15 cellular contexts compared by ENCODE assay signal in the genomic region with DNA sequence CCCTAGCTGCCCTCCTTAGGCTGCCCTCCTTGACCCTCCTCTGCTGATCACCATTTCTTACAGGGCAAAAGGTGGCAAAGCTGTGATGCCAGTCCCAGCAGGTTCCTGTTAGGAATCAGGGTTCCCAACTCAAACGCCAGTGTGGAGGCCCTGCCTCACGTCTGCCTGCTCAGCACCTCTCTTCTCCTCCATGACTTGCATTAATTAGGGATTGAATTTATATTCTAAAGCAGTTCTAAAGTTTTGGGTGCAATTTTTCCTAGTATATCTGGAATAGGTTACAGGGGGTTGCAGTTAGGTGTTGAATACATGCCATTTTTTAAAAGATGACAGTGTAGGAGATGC. TPM values are rescaled to one million over a fixed set of nuclear protein-coding genes. Genes with fewer than 3 reads are reported as not detected.
DNase-seq lines count a peak whose midpoint lies in the region; ATAC-seq, FAIRE-seq and TF ChIP-seq lines count a peak whose summit lies in the region.
"Had no signal": no experiment of that assay in that cellular context is flagged by ENCODE, and none has a peak within 500 bp of the region (broad histone marks: within the 10 kb centered on the region; RNA-seq: fewer than 3 reads in every experiment).

No MANE protein-coding gene starts in this region.

- H3K4me2 ChIP-seq in A549 (no peak overlapping the region), MM.1S (ENCODE audit: low read depth, low read length) (no peak overlapping the region)
- H3K4me2 ChIP-seq: SK-N-SH had no signal

- 66% methylated on average over 2 of the region's 2 CpGs for WGBS in A549 (ENCODE audit: missing lambda C conversion rate)
- 71 to 75% methylated on average over 2 of the region's 2 CpGs for WGBS in esophagus squamous epithelium, 2 donors

- CTCF ChIA-PET in A549 (lab: Yijun Ruan, JAX), result interaction anchor here (1.1 kb wide), 1 partner anchor 11 kb away, joined by 4 read pairs; no protein-coding TSS in a partner anchor

- H3K9me3 ChIP-seq in A549, result no peaks in the 10 kb centered on the region
- no peaks in the 10 kb centered on the region for H3K9me3 ChIP-seq in MM.1S (replicated peaks; ENCODE audit: insufficient read depth, low read length)
- H3K9me3 ChIP-seq in esophagus squamous epithelium, result no peaks in the 10 kb centered on the region
- H3K9me3 ChIP-seq: SK-N-SH had no signal

- TF ChIP-seq RAD21 in A549 (conservative IDR thresholded peaks at IDR 0.05 in 1 of 2, IDR thresholded peaks at IDR 0.05 in 1 of 2), result no peak

- POLR2A ChIA-PET in A549 (lab: Yijun Ruan, JAX), result no interaction called here

- H3K27me3 ChIP-seq in MM.1S (replicated peaks; ENCODE audit: insufficient read depth, low read length) (peaks cover 47% of the 10 kb centered on the region), dorsolateral prefrontal cortex (peaks cover 0 to 6% (median 0%) of the 10 kb centered on the region in 45 donors), esophagus squamous epithelium (peaks cover 0 to 81% (median 2%) of the 10 kb centered on the region in 4 donors)

- peaks cover 15% of the 10 kb centered on the region for H3K27me3 Mint-ChIP-seq in mesothelial cell of epicardium (ENCODE audit: low read depth)

- no peak overlapping the region for H3K4me3 ChIP-seq in A549
- H3K4me3 ChIP-seq in MM.1S (ENCODE audit: low read length), result no peak overlapping the region
- H3K4me3 ChIP-seq in dorsolateral prefrontal cortex, result no peak overlapping the region
- no peak overlapping the region for H3K4me3 ChIP-seq in esophagus squamous epithelium

- DNase-seq in A549 (ENCODE audit: low read depth in 1 of 2, low spot score in 1 of 2) (no peak), MM.1S (no peak), mesothelial cell of epicardium (ENCODE audit: low spot score in 2 of 2, unreplicated experiment in 2 of 2) (no peak), NCI-H187 (lab: John Stamatoyannopoulos, UW) (no peak), dorsolateral prefrontal cortex (no peak), esophagus squamous epithelium (lab: John Stamatoyannopoulos, UW) (no peak), 8988T (no peak)
- DNase-seq: CD8-positive, alpha-beta T cell; GOT3; NCI-H2029 had no signal

- TF ChIP-seq CTCF in A549 (IDR thresholded peaks at IDR 0.05) (no peak), MM.1S (IDR thresholded peaks at IDR 0.05; ENCODE audit: low read length) (0 out of 2 replicates have a peak, but pooled peaks have one; percentile 6), VCaP (conservative IDR thresholded peaks at IDR 0.05) (peak; percentile 23; the same call in 1 of the 2 replicates), mesothelial cell of epicardium (IDR thresholded peaks at IDR 0.05; ENCODE audit: unreplicated experiment) (no peak), dorsolateral prefrontal cortex (IDR thresholded peaks at IDR 0.05 in 54 of 56, conservative IDR thresholded peaks at IDR 0.05 in 2 of 56; ENCODE audit: low read depth in 1 of 56, partially characterized antibody in 56 of 56) (no peak), esophagus squamous epithelium (IDR thresholded peaks at IDR 0.05) (no peak)

- H3K27ac Mint-ChIP-seq in mesothelial cell of epicardium, result peak overlapping the region; percentile 29
- H3K27ac Mint-ChIP-seq: CD8-positive, alpha-beta T cell had no signal

- H3K36me3 Mint-ChIP-seq in mesothelial cell of epicardium, result no peaks in the 10 kb centered on the region
- H3K36me3 Mint-ChIP-seq: CD8-positive, alpha-beta T cell had no signal

- peaks cover 19% of the 10 kb centered on the region; the same call in 2 of the 3 replicates for H3K4me1 ChIP-seq in A549
- H3K4me1 ChIP-seq in MM.1S (ENCODE audit: low read length), result no peaks in the 10 kb centered on the region
- no peaks in the 10 kb centered on the region for H3K4me1 ChIP-seq in esophagus squamous epithelium

- H2AFZ ChIP-seq in MM.1S (ENCODE audit: low read length), result no peak overlapping the region

- no peak for TF ChIP-seq EP300 in A549 (IDR thresholded peaks at IDR 0.05)

- H3K27ac ChIP-seq in A549, result no peak overlapping the region
- no peak overlapping the region for H3K27ac ChIP-seq in MM.1S (ENCODE audit: low read length)
- H3K27ac ChIP-seq in VCaP, result no peak overlapping the region
- H3K27ac ChIP-seq in dorsolateral prefrontal cortex, result no peak overlapping the region
- no peak overlapping the region for H3K27ac ChIP-seq in esophagus squamous epithelium
- H3K27ac ChIP-seq: 22Rv1 had no signal

- H4K20me1 ChIP-seq in MM.1S (ENCODE audit: insufficient read depth, low read length), result no peaks in the 10 kb centered on the region

- no peak for ATAC-seq in A549
- ATAC-seq: CD8-positive, alpha-beta T cell had no signal

- H3F3A ChIP-seq in MM.1S (ENCODE audit: insufficient read depth, low read length), result no peaks in the 10 kb centered on the region

- no peaks in the 10 kb centered on the region for H3K9me3 Mint-ChIP-seq in mesothelial cell of epicardium
- H3K9me3 Mint-ChIP-seq: CD8-positive, alpha-beta T cell had no signal

- no peak for FAIRE-seq in A549 (lab: Jason Lieb, UNC)
- FAIRE-seq: GM12891, GM18507 had no signal

- H3K36me3 ChIP-seq in MM.1S (replicated peaks; ENCODE audit: insufficient read depth, low read length), result no peaks in the 10 kb centered on the region
- no peaks in the 10 kb centered on the region for H3K36me3 ChIP-seq in esophagus squamous epithelium

- intact Hi-C loops in dorsolateral prefrontal cortex (cut with DNase I), result no loop called here
- intact Hi-C loops in esophagus squamous epithelium (cut with DNase I), result no loop called here

- H3K9me2 ChIP-seq in MM.1S (replicated peaks; ENCODE audit: insufficient read depth, low read length), result no peaks in the 10 kb centered on the region
- H3K9me2 ChIP-seq: SK-N-SH had no signal

- no peak overlapping the region for H3K9ac ChIP-seq in MM.1S (ENCODE audit: low read length)
- H3K9ac ChIP-seq: SK-N-SH had no signal

- H3K4me1 Mint-ChIP-seq in mesothelial cell of epicardium, result peaks cover 27% of the 10 kb centered on the region

- TF ChIP-seq POLR2A in A549 (IDR thresholded peaks at IDR 0.05; ENCODE audit: low read length), result no peak
- TF ChIP-seq POLR2A in esophagus squamous epithelium (IDR thresholded peaks at IDR 0.05), result no peak

- H3K4me3 Mint-ChIP-seq in mesothelial cell of epicardium, result no peak overlapping the region
- H3K4me3 Mint-ChIP-seq: CD8-positive, alpha-beta T cell had no signal

- H3K79me2 ChIP-seq in MM.1S (ENCODE audit: low read length), result no peaks in the 10 kb centered on the region

TF ChIP-seq in A549, 52 proteins besides CTCF, POLR2A, EP300 and RAD21:
- TF ChIP-seq HEYL (CRISPR knock-in tag; IDR thresholded peaks at IDR 0.05) (no peak), FOSB (CRISPR knock-in tag; IDR thresholded peaks at IDR 0.05) (no peak), POLR2AphosphoS2 (conservative IDR thresholded peaks at IDR 0.05; ENCODE audit: low read length) (no peak), KDM5A (IDR thresholded peaks at IDR 0.05) (no peak), JUN (IDR thresholded peaks at IDR 0.05) (no peak), NFE2L2 (conservative IDR thresholded peaks at IDR 0.05; ENCODE audit: low read length) (0 out of 2 replicates have a peak, but pooled peaks have one; percentile 18), MAFK (IDR thresholded peaks at IDR 0.05; ENCODE audit: partially characterized antibody) (peak; percentile 33), BHLHE40 (IDR thresholded peaks at IDR 0.05; ENCODE audit: low read depth, low read length) (no peak)
- TF ChIP-seq, protein P1, sequence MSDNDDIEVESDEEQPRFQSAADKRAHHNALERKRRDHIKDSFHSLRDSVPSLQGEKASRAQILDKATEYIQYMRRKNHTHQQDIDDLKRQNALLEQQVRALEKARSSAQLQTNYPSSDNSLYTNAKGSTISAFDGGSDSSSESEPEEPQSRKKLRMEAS (IDR thresholded peaks at IDR 0.05), result no peak
- TF ChIP-seq, protein P2, sequence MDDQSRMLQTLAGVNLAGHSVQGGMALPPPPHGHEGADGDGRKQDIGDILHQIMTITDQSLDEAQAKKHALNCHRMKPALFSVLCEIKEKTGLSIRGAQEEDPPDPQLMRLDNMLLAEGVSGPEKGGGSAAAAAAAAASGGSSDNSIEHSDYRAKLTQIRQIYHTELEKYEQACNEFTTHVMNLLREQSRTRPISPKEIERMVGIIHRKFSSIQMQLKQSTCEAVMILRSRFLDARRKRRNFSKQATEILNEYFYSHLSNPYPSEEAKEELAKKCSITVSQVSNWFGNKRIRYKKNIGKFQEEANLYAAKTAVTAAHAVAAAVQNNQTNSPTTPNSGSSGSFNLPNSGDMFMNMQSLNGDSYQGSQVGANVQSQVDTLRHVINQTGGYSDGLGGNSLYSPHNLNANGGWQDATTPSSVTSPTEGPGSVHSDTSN (IDR thresholded peaks at IDR 0.05), result no peak

RNA-seq across cellular contexts. Expression of a gene that starts 13.2 kb away (rescaled TPM):
- polyA plus RNA-seq in A549 (2011; rRNA removed) (0.59 and 0.78 TPM in 2 replicates), A549 (2017; fragmentation: RNase III; extraction: RNeasy Plus Mini Kit Qiagen cat#74134 plus additional on column Dnase treatment) (0.57 to 0.67 TPM (median 0.66 TPM) in 3 replicates)
- 0.42 and 0.71 TPM in 2 replicates for polyA plus RNA-seq in A549 (2012; cell fraction: cytosol; rRNA removed)
- polyA plus RNA-seq in A549 (2012; cell fraction: nucleus; rRNA removed), result 1.9 and 2.7 TPM in 2 replicates
- 0.12 and 0.73 TPM in 2 replicates for polyA minus RNA-seq in A549 (2011; rRNA and poly(A)+ RNA removed)
- total RNA-seq in mesothelial cell of epicardium (65.6 to 71.2 TPM (median 70.0 TPM) in 3 replicates), dorsolateral prefrontal cortex (1 to 10 TPM in 18 of 120 experiments, under 1 TPM in 99, not detected in 3; 0.06 to 2.9 (median 0.47) TPM), esophagus squamous epithelium (1 to 10 TPM in 1 of 4 donors, under 1 TPM in 3; 0.12 to 1.2 (median 0.21) TPM)
- total RNA-seq: CD8-positive, alpha-beta T cell had no signal

Comparison
In these comparisons a context has a peak if more than half of its experiments do, and no peak if none do; other contexts are left out.
1. CTCF ChIP-seq: peak in MM.1S (single experiment) and VCaP (single experiment); none in A549 (single experiment), mesothelial cell of epicardium (single experiment), dorsolateral prefrontal cortex (0 of 56) and esophagus squamous epithelium (0 of 6).
2. RNA of a gene that starts 13.2 kb away (total RNA-seq): 65.6 to 71.2 TPM in mesothelial cell of epicardium; 0.06 to 2.9 TPM in dorsolateral prefrontal cortex and 0.12 to 1.2 TPM in esophagus squamous epithelium; every median in the first group is over 10 times any median in the second.